ENCODE assay signal across 13 cellular contexts in the genomic region with DNA sequence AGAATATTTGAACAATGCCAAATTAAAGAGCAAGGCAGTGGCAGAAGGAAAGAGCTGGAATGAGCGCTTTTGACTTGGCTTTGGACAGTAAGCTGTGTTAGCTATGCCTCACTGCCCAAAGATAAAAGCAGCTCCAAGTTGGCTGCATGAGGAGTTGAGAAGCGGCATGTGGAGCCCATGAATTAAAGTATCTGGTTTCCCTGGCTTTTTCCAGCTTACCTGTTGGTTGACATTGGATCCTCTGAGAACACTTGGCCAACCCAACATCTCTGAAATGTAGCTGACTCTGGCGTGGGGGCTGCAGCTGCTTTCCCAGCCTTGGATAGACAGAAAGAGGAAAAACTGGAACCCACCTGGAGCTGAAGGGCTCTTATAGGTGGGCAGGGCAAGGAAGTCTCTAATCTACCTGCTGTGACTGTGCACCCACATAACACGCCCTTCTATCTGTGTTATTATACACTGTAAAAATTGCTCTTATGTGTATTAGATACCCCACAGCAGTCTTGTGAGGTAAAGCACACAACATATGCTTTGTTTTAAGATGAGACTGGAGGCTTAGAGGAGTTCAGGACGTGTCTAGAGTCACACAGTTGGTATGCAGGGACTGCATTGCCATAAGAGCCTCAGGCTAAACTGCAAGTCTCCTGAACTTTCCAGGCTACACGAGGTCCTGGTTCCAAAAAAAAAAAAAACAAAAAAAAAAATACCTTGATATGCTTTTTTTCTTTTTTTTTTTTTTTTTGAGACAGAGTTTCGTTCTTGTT. TPM values are rescaled to one million over a fixed set of nuclear protein-coding genes. Genes with fewer than 3 reads are reported as not detected.
A peak's percentile ranks its signal among the peaks of the same experiment; 100 is the strongest.
DNase-seq lines count a peak whose midpoint lies in the region; ATAC-seq, FAIRE-seq and TF ChIP-seq lines count a peak whose summit lies in the region.
"Had no signal": no experiment of that assay in that cellular context is flagged by ENCODE, and none has a peak within 500 bp of the region (broad histone marks: within the 10 kb centered on the region; RNA-seq: fewer than 3 reads in every experiment).

No MANE protein-coding gene starts in this region.

- H3K27me3 ChIP-seq in astrocyte (ENCODE audit: insufficient read depth, low read length), result no peaks in the 10 kb centered on the region
- H3K27me3 ChIP-seq in neural progenitor cell, result peaks cover 28% of the 10 kb centered on the region
- H3K27me3 ChIP-seq in heart right ventricle, result no peaks in the 10 kb centered on the region
- H3K27me3 ChIP-seq: tibial artery had no signal

- no peak for ATAC-seq in heart right ventricle
- ATAC-seq: activated CD8-positive, alpha-beta T cell treated with anti-CD3 and anti-CD28 coated beads, Interleukin-2, amount 10 ng/mL, durations not matched to agents 7 days and 5 days had no signal

- H3K9me3 ChIP-seq in astrocyte (ENCODE audit: insufficient read depth, low read depth, low read length) (no peaks in the 10 kb centered on the region), neural progenitor cell (ENCODE audit: low read depth) (no peaks in the 10 kb centered on the region), heart right ventricle (peaks cover 0 to 4% (median 0%) of the 10 kb centered on the region in 11 donors)
- H3K9me3 ChIP-seq: tibial artery had no signal

- WGBS in heart right ventricle, 2 donors, result 90 to 93% methylated on average over 7 of the region's 7 CpGs

- TF ChIP-seq CTCF in astrocyte (IDR thresholded peaks at IDR 0.05; ENCODE audit: insufficient read depth, low read depth, low read length) (no peak), neural progenitor cell (IDR thresholded peaks at IDR 0.05) (no peak), heart right ventricle (IDR thresholded peaks at IDR 0.05) (no peak)

- peak; percentile 79 for FAIRE-seq in astrocyte (lab: Jason Lieb, UNC)

- H3K36me3 ChIP-seq in astrocyte (ENCODE audit: insufficient read depth, low read length) (peaks cover 6% of the 10 kb centered on the region), neural progenitor cell (no peaks in the 10 kb centered on the region), heart right ventricle (no peaks in the 10 kb centered on the region)
- H3K36me3 ChIP-seq: tibial artery had no signal

- peak overlapping the region; percentile 27 for H3K9ac ChIP-seq in astrocyte (ENCODE audit: low read length)
- H3K9ac ChIP-seq in neural progenitor cell, result no peak overlapping the region

- H3K27ac ChIP-seq in astrocyte (ENCODE audit: low read depth, low read length) (no peak overlapping the region), neural progenitor cell (no peak overlapping the region), heart right ventricle (no peak overlapping the region)
- H3K27ac ChIP-seq: tibial artery had no signal

- H3K4me3 Mint-ChIP-seq in astrocyte (ENCODE audit: unreplicated experiment) (no peak overlapping the region), neural progenitor cell (no peak overlapping the region)
- H3K4me3 Mint-ChIP-seq: activated CD8-positive, alpha-beta T cell treated with anti-CD3 and anti-CD28 coated beads, Interleukin-2, amount 10 ng/mL, durations not matched to agents 7 days and 5 days; H9; nephron had no signal

- peak overlapping the region; percentile 16 for H3K4me3 ChIP-seq in astrocyte (ENCODE audit: insufficient read depth, low read depth, low read length)
- H3K4me3 ChIP-seq in neural progenitor cell, result no peak overlapping the region
- H3K4me3 ChIP-seq in heart right ventricle, result no peak overlapping the region
- H3K4me3 ChIP-seq: tibial artery had no signal

- peak overlapping the region; percentile 53 for H3K4me2 ChIP-seq in astrocyte (ENCODE audit: low read length)
- no peak overlapping the region for H3K4me2 ChIP-seq in neural progenitor cell

- H3K27ac Mint-ChIP-seq in astrocyte (ENCODE audit: unreplicated experiment) (peak overlapping the region; percentile 47), neural progenitor cell (no peak overlapping the region)
- H3K27ac Mint-ChIP-seq: activated CD8-positive, alpha-beta T cell treated with anti-CD3 and anti-CD28 coated beads, Interleukin-2, amount 10 ng/mL, durations not matched to agents 7 days and 5 days; H9; nephron had no signal

- peaks cover 92% of the 10 kb centered on the region for H3K79me2 ChIP-seq in astrocyte (ENCODE audit: insufficient read depth, low read length)
- H3K79me2 ChIP-seq in neural progenitor cell (ENCODE audit: low read depth), result no peaks in the 10 kb centered on the region

- H3K27me3 Mint-ChIP-seq in astrocyte (ENCODE audit: low read depth, unreplicated experiment) (no peaks in the 10 kb centered on the region), neural progenitor cell (ENCODE audit: insufficient read depth, low read depth) (peaks cover 6% of the 10 kb centered on the region)

- DNase-seq in ELF-1 (ENCODE audit: low read depth, low spot score), result peak; percentile 48
- DNase-seq in NCI-H2029 treated with DMSO at 0.1 percent for 48 hours (lab: John Stamatoyannopoulos, UW), result peak; percentile 89
- DNase-seq in astrocyte (ENCODE audit: low read depth), result peak; percentile 59
- peak; percentile 60 for DNase-seq in neural progenitor cell (ENCODE audit: low spot score)
- no peak for DNase-seq in T-helper 9 cell
- no peak for DNase-seq in activated naive CD4-positive, alpha-beta T cell treated with anti-CD3 and anti-CD28 coated beads, Interleukin-2, amount 50 U/mL, for 16 hours
- no peak for DNase-seq in central memory CD4-positive, alpha-beta T cell
- DNase-seq in heart right ventricle, result no peak
- DNase-seq: activated CD8-positive, alpha-beta T cell treated with anti-CD3 and anti-CD28 coated beads, Interleukin-2, amount 10 ng/mL, durations not matched to agents 7 days and 5 days; H9; stimulated activated CD4-positive, alpha-beta T cell treated with anti-CD3 and anti-CD28 coated beads, Interleukin-2, amount 100 ng/mL, for 48 hours; tibial artery had no signal

- peaks cover 6% of the 10 kb centered on the region for H3F3A ChIP-seq in neural progenitor cell (ENCODE audit: low read depth)

- peaks cover 87% of the 10 kb centered on the region for H4K20me1 ChIP-seq in astrocyte (ENCODE audit: insufficient read depth, low read length)
- H4K20me1 ChIP-seq in neural progenitor cell (ENCODE audit: low read depth), result no peaks in the 10 kb centered on the region

- H3K4me1 Mint-ChIP-seq in astrocyte (ENCODE audit: low read depth, unreplicated experiment), result peaks cover 30% of the 10 kb centered on the region
- H3K4me1 Mint-ChIP-seq in neural progenitor cell, result peaks cover 52% of the 10 kb centered on the region

- H3K36me3 Mint-ChIP-seq in astrocyte (ENCODE audit: low read depth, unreplicated experiment), result peaks cover 18% of the 10 kb centered on the region
- H3K36me3 Mint-ChIP-seq in neural progenitor cell, result peaks cover 3% of the 10 kb centered on the region

- H3K9me3 Mint-ChIP-seq in astrocyte (ENCODE audit: unreplicated experiment), result peaks cover 3% of the 10 kb centered on the region
- H3K9me3 Mint-ChIP-seq in neural progenitor cell, result peaks cover 2% of the 10 kb centered on the region

- peaks cover 23% of the 10 kb centered on the region for H3K4me1 ChIP-seq in astrocyte (ENCODE audit: insufficient read depth, low read length)
- H3K4me1 ChIP-seq in neural progenitor cell, result peaks cover 10% of the 10 kb centered on the region
- H3K4me1 ChIP-seq in heart right ventricle, result peaks cover 0 to 67% (median 9%) of the 10 kb centered on the region in 9 donors

- H2AFZ ChIP-seq in astrocyte (ENCODE audit: low read depth, low read length), result no peak overlapping the region
- no peak overlapping the region for H2AFZ ChIP-seq in neural progenitor cell (replicated peaks)

- intact Hi-C loops in heart right ventricle (cut with DNase I), result no loop called here

RNA-seq across cellular contexts. Expression of a gene that starts 5.8 kb away (rescaled TPM):
- total RNA-seq in astrocyte (62.1 and 64.0 TPM in 2 replicates), neural progenitor cell (ENCODE audit: low replicate concordance) (2.0 and 5.5 TPM in 2 replicates), heart right ventricle (1 to 10 TPM in 9 of 10 donors, under 1 TPM in 1; 0.66 to 8.0 (median 1.6) TPM)
- 1 to 10 TPM in 1 of 2 donors, under 1 TPM in 1; 0.51 to 1.4 TPM for polyA plus RNA-seq in heart right ventricle

Comparison
In these comparisons a context has a peak if more than half of its experiments do, and no peak if none do; other contexts are left out.
1. DNase-seq: peak in ELF-1 (single experiment), NCI-H2029 treated with DMSO at 0.1 percent for 48 hours (single experiment), astrocyte (single experiment) and neural progenitor cell (single experiment); none in T-helper 9 cell (single experiment), activated naive CD4-positive, alpha-beta T cell treated with anti-CD3 and anti-CD28 coated beads, Interleukin-2, amount 50 U/mL, for 16 hours (single experiment), central memory CD4-positive, alpha-beta T cell (single experiment) and heart right ventricle (0 of 2).